Comparison of ENCODE assay signal across 25 cellular contexts in genomic region chr3:181454451-181455027, GRCh38.
DNase-seq lines count a peak whose midpoint lies in the region; TF ChIP-seq lines count a peak whose summit lies in the region.
"Had no signal": no experiment of that assay in that cellular context is flagged by ENCODE, and none has a peak within 500 bp of the region (broad histone marks: within the 10 kb centered on the region; RNA-seq: fewer than 3 reads in every experiment).

No MANE protein-coding gene starts in this region.

- H3K4me3 ChIP-seq in A673 (ENCODE audit: low read depth, low read length, poor library complexity, severe bottlenecking) (no peak overlapping the region), HUES48 (ENCODE audit: low read depth, low read length) (peak overlapping the region; percentile 8; the same call in 1 of the 2 replicates)
- H3K4me3 ChIP-seq: ascending aorta, prostate gland had no signal

- H3K36me3 Mint-ChIP-seq in MCF 10A (ENCODE audit: insufficient read depth, unreplicated experiment): no peaks in the 10 kb centered on the region
- H3K36me3 Mint-ChIP-seq: natural killer cell had no signal

- H3K4me1 ChIP-seq in A673 (ENCODE audit: insufficient read depth, low read length, poor library complexity, severe bottlenecking): no peaks in the 10 kb centered on the region
- peaks cover 34% of the 10 kb centered on the region for H3K4me1 ChIP-seq in HUES48 (ENCODE audit: control insufficient read depth, insufficient read depth, low read length)
- H3K4me1 ChIP-seq: ascending aorta, prostate gland had no signal

- intact Hi-C loops in A673 (cut with micrococcal nuclease; ENCODE audit: unreplicated experiment): no loop called here
- intact Hi-C loops in MCF 10A (cut with micrococcal nuclease): no loop called here

- H3K9me3 ChIP-seq in A673 (ENCODE audit: low read depth, low read length, poor library complexity, severe bottlenecking) (no peaks in the 10 kb centered on the region), HUES48 (ENCODE audit: control insufficient read depth, insufficient read depth, low read length) (no peaks in the 10 kb centered on the region)
- H3K9me3 ChIP-seq: ascending aorta, prostate gland had no signal

- POLR2A ChIA-PET in A673 (lab: Charles Lee; ENCODE audit: low non-redundant PET) (no interaction called here), MCF 10A (lab: Yijun Ruan, JAX) (interaction anchor here (1.3 kb wide), 1 partner anchor 56 kb away, joined by 3 read pairs; no protein-coding TSS in a partner anchor)

- H3K36me3 ChIP-seq in A673 (ENCODE audit: insufficient read depth, low read length, poor library complexity, severe bottlenecking) (no peaks in the 10 kb centered on the region), HUES48 (ENCODE audit: control insufficient read depth, insufficient read depth, low read length) (no peaks in the 10 kb centered on the region)
- H3K36me3 ChIP-seq: ascending aorta, prostate gland had no signal

- H3K27ac ChIP-seq in A673 (ENCODE audit: low read depth, low read length, poor library complexity, severe bottlenecking): no peak overlapping the region
- H3K27ac ChIP-seq in HUES48 (ENCODE audit: low read depth, low read length): no peak overlapping the region
- H3K27ac ChIP-seq in cingulate gyrus (ENCODE audit: low read depth, low read length): peak overlapping the region; percentile 97
- H3K27ac ChIP-seq: ascending aorta, KMS-11, prostate gland had no signal

- CTCF ChIA-PET in A673 (lab: Charles Lee): no interaction called here
- CTCF ChIA-PET in MCF 10A (lab: Yijun Ruan, JAX): interaction anchor here (0.7 kb wide), 1 partner anchor 1564 kb away, joined by 3 read pairs; no protein-coding TSS in a partner anchor

- no peak overlapping the region for H3K9ac ChIP-seq in HUES48 (ENCODE audit: low read depth, low read length)
- H3K9ac ChIP-seq: KMS-11 had no signal

- BruUV-seq in A673 (replicated peaks; lab: Mats Ljungman, UMichigan) (no TSS peak), MCF 10A (replicated peaks; lab: Mats Ljungman, UMichigan) (no TSS peak)

- H3K27me3 ChIP-seq in A673 (replicated peaks; ENCODE audit: insufficient read depth, low read depth, low read length, poor library complexity) (peaks cover 5% of the 10 kb centered on the region), HUES48 (ENCODE audit: control insufficient read depth, insufficient read depth, low read length) (no peaks in the 10 kb centered on the region)
- H3K27me3 ChIP-seq: ascending aorta had no signal

- H3K9me3 Mint-ChIP-seq in MCF 10A (ENCODE audit: unreplicated experiment): peaks cover 7% of the 10 kb centered on the region

- no peak overlapping the region for H3K27ac Mint-ChIP-seq in MCF 10A (ENCODE audit: low read depth, unreplicated experiment)
- H3K27ac Mint-ChIP-seq: activated B cell treated with CpG ODN at 0.5 μM for 24 hours; activated CD8-positive, alpha-beta T cell treated with anti-CD3 and anti-CD28 coated beads for 36 hours; activated naive CD4-positive, alpha-beta T cell treated with anti-CD3 and anti-CD28 coated beads for 36 hours; natural killer cell; T-helper 17 cell had no signal

- TF ChIP-seq CTCF in A673 (conservative IDR thresholded peaks at IDR 0.05; ENCODE audit: low read depth, low read length) (0 out of 2 replicates have a peak, but pooled peaks have one; percentile 24), MCF 10A (IDR thresholded peaks at IDR 0.05; ENCODE audit: unreplicated experiment) (no peak)

- peaks cover 6% of the 10 kb centered on the region for H3K4me1 Mint-ChIP-seq in MCF 10A (ENCODE audit: insufficient read depth, unreplicated experiment)
- H3K4me1 Mint-ChIP-seq: activated B cell treated with CpG ODN at 0.5 μM for 24 hours, natural killer cell, T-helper 17 cell had no signal

- DNase-seq in A673 (ENCODE audit: low spot score) (peak; percentile 9), midbrain (lab: John Stamatoyannopoulos, UW) (peak; percentile 83), D341Med (ENCODE audit: low spot score) (no peak), MCF 10A (ENCODE audit: unreplicated experiment) (no peak), NCI-H774 (lab: John Stamatoyannopoulos, UW) (no peak)
- no peak for DNase-seq in central memory CD4-positive, alpha-beta T cell
- DNase-seq: ACHN; activated B cell treated with CpG ODN at 0.5 μM for 24 hours; activated CD8-positive, alpha-beta T cell treated with anti-CD3 and anti-CD28 coated beads for 36 hours; activated naive CD4-positive, alpha-beta T cell treated with anti-CD3 and anti-CD28 coated beads for 36 hours; activated T-cell treated with anti-CD3 and anti-CD28 coated beads, Interleukin-2, amount 50 U/mL, for 1 hour; DMS79; left cardiac atrium; natural killer cell; NCI-H1092; NCI-H2029 treated with DMSO at 0.1 percent for 48 hours; OCI-M1; SHP77 treated with DMSO at 0.1 percent for 48 hours; stimulated activated CD4-positive, alpha-beta T cell treated with anti-CD3 and anti-CD28 coated beads, Interleukin-4, amount 100 ng/mL, for 4 hours; T-helper 17 cell had no signal

- no peaks in the 10 kb centered on the region for H3K27me3 Mint-ChIP-seq in MCF 10A (ENCODE audit: insufficient read depth, unreplicated experiment)
- H3K27me3 Mint-ChIP-seq: activated B cell treated with CpG ODN at 0.5 μM for 24 hours; activated CD8-positive, alpha-beta T cell treated with anti-CD3 and anti-CD28 coated beads for 36 hours; T-helper 17 cell had no signal

- H3K4me3 Mint-ChIP-seq in MCF 10A (ENCODE audit: unreplicated experiment): no peak overlapping the region
- H3K4me3 Mint-ChIP-seq: activated B cell treated with CpG ODN at 0.5 μM for 24 hours; activated CD8-positive, alpha-beta T cell treated with anti-CD3 and anti-CD28 coated beads for 36 hours; activated naive CD4-positive, alpha-beta T cell treated with anti-CD3 and anti-CD28 coated beads for 36 hours; natural killer cell; T-helper 17 cell had no signal

Comparison
In these comparisons a context has a peak if more than half of its experiments do, and no peak if none do; other contexts are left out.
1. DNase-seq: peak in A673 (single experiment) and midbrain (single experiment); none in D341Med (single experiment), MCF 10A (single experiment), central memory CD4-positive, alpha-beta T cell (single experiment) and NCI-H774 (single experiment).